ENCODE assay signal across 11 cellular contexts in genomic region chr22:24391836-24392217, GRCh38. TPM values are rescaled to one million over a fixed set of nuclear protein-coding genes. Genes with fewer than 3 reads are reported as not detected.
A peak's percentile ranks its signal among the peaks of the same experiment; 100 is the strongest.
DNase-seq lines count a peak whose midpoint lies in the region; ATAC-seq and TF ChIP-seq lines count a peak whose summit lies in the region.
"Had no signal": no experiment of that assay in that cellular context is flagged by ENCODE, and none has a peak within 500 bp of the region (broad histone marks: within the 10 kb centered on the region; RNA-seq: fewer than 3 reads in every experiment).

No MANE protein-coding gene starts in this region.

- no peaks in the 10 kb centered on the region for H3K27me3 Mint-ChIP-seq in T-helper 2 cell treated with Interferon-gamma antibody and Interleukin-4, amounts not matched to agents 5 μg/mL and 100 μg/mL, for 36 hours (ENCODE audit: low read depth)

- ATAC-seq in GM18858 (IDR thresholded peaks at IDR 0.05; ENCODE audit: unreplicated experiment) = no peak

- no peaks in the 10 kb centered on the region for H3K9me3 ChIP-seq in esophagus muscularis mucosa
- H3K9me3 ChIP-seq in skeletal muscle satellite cell (replicated peaks; ENCODE audit: low read length) = no peaks in the 10 kb centered on the region

- H3K4me2 ChIP-seq in skeletal muscle satellite cell (ENCODE audit: low read length) = peak overlapping the region; percentile 12

- H3K4me1 ChIP-seq in esophagus muscularis mucosa (peaks cover 32 to 40% (median 37%) of the 10 kb centered on the region in 4 donors), skeletal muscle satellite cell (ENCODE audit: control insufficient read depth, insufficient read depth, low read length) (peaks cover 16% of the 10 kb centered on the region)

- H3K27ac Mint-ChIP-seq in T-helper 2 cell treated with Interferon-gamma antibody and Interleukin-4, amounts not matched to agents 5 μg/mL and 100 μg/mL, for 36 hours = peak overlapping the region; percentile 14

- no peaks in the 10 kb centered on the region for H3K9me3 Mint-ChIP-seq in T-helper 2 cell treated with Interferon-gamma antibody and Interleukin-4, amounts not matched to agents 5 μg/mL and 100 μg/mL, for 36 hours

- TF ChIP-seq EP300 in esophagus muscularis mucosa (IDR thresholded peaks at IDR 0.05) = no peak

- TF ChIP-seq POLR2A in esophagus muscularis mucosa (IDR thresholded peaks at IDR 0.05; ENCODE audit: low read depth) = no peak

- intact Hi-C loops in esophagus muscularis mucosa (cut with DNase I) = no loop called here

- H3K36me3 ChIP-seq in esophagus muscularis mucosa = peaks cover 10 to 24% (median 16%) of the 10 kb centered on the region in 4 donors
- peaks cover 8% of the 10 kb centered on the region for H3K36me3 ChIP-seq in skeletal muscle satellite cell (ENCODE audit: insufficient read depth, low read length)

- H3K4me3 Mint-ChIP-seq in T-helper 2 cell treated with Interferon-gamma antibody and Interleukin-4, amounts not matched to agents 5 μg/mL and 100 μg/mL, for 36 hours = peak overlapping the region; percentile 15

- no peak for TF ChIP-seq CTCF in esophagus muscularis mucosa (IDR thresholded peaks at IDR 0.05)

- H3K4me3 ChIP-seq in esophagus muscularis mucosa = no peak overlapping the region
- H3K4me3 ChIP-seq in skeletal muscle satellite cell (ENCODE audit: low read length) = no peak overlapping the region

- peaks cover 18% of the 10 kb centered on the region for H3K36me3 Mint-ChIP-seq in T-helper 2 cell treated with Interferon-gamma antibody and Interleukin-4, amounts not matched to agents 5 μg/mL and 100 μg/mL, for 36 hours (ENCODE audit: low read depth)

- H3K4me1 Mint-ChIP-seq in T-helper 2 cell treated with Interferon-gamma antibody and Interleukin-4, amounts not matched to agents 5 μg/mL and 100 μg/mL, for 36 hours (ENCODE audit: low read depth) = peaks cover 31% of the 10 kb centered on the region

- H3K27me3 ChIP-seq in esophagus muscularis mucosa (no peaks in the 10 kb centered on the region), skeletal muscle satellite cell (ENCODE audit: control insufficient read depth, insufficient read depth, low read length) (no peaks in the 10 kb centered on the region)

- H3K27ac ChIP-seq in esophagus muscularis mucosa (replicated peaks in 1 of 4) = peak overlapping the region in 3 of 4 donors; percentile 7 to 56 (median 54)
- H3K27ac ChIP-seq: VCaP had no signal

- 79% methylated on average over 3 of the region's 3 CpGs for WGBS in esophagus muscularis mucosa

- DNase-seq in T-helper 2 cell treated with Interferon-gamma antibody and Interleukin-4, amounts not matched to agents 5 μg/mL and 100 μg/mL, for 36 hours (ENCODE audit: low spot score) = no peak
- DNase-seq in T-helper 2 cell = no peak
- peak; percentile 44 for DNase-seq in NCI-H69 (lab: John Stamatoyannopoulos, UW)
- DNase-seq in esophagus muscularis mucosa (ENCODE audit: extremely low spot score) = no peak
- DNase-seq in GF-D8 (lab: John Stamatoyannopoulos, UW) = no peak
- no peak for DNase-seq in DMS79 treated with DMSO at 0.1 percent for 48 hours (lab: John Stamatoyannopoulos, UW)
- DNase-seq: AML-193; effector memory CD4-positive, alpha-beta T cell had no signal

- no peak overlapping the region for H3K9ac ChIP-seq in skeletal muscle satellite cell (ENCODE audit: low read depth, low read length)

RNA-seq across cellular contexts. Expression of gene ADORA2A, which starts 35.6 kb away (rescaled TPM):
- 1 to 10 TPM; 3.3 to 7.5 (median 4.5) TPM for total RNA-seq in esophagus muscularis mucosa
- 3.3 and 6.3 TPM in 2 replicates for total RNA-seq in skeletal muscle satellite cell (2012; rRNA removed)
